27 cellular contexts compared by ENCODE assay signal in the genomic region with DNA sequence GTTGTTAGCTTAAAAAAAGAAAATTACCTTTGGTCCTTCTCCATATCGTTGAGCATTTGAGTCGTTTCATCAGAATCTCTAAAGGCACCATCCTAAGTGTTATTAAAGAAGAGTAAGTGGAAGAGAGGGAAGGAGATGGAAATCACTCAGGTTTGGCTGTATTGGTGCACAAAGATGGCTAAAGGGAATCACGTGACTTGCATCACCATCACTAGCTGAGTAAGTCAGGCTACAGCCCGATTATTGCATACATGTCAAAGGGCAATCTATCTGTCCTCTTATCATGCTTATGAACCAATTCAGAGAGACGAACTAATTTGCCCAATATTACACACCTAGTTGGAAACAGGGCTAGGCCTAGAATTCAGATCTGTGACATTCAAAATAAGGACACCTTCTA.
"Had no signal": no experiment of that assay in that cellular context is flagged by ENCODE, and none has a peak within 500 bp of the region (broad histone marks: within the 10 kb centered on the region; RNA-seq: fewer than 3 reads in every experiment).

No MANE protein-coding gene starts in this region.

- H3K36me3 ChIP-seq: colonic mucosa, esophagus squamous epithelium, gastrocnemius medialis, heart right ventricle, left lung, lower lobe of right lung had no signal

- H3K9me3 ChIP-seq: colonic mucosa, esophagus squamous epithelium, gastrocnemius medialis, heart right ventricle, left lung, lower lobe of right lung, mucosa of descending colon had no signal

- H3K4me1 Mint-ChIP-seq: endodermal cell, naive B cell had no signal

- H3K4me3 Mint-ChIP-seq: dendritic cell treated with granulocyte-macrophage colony-stimulating factor and Interleukin-4, amounts not matched to agents 40 ng/mL and 50 ng/mL, for 4 days; effector memory CD8-positive, alpha-beta T cell; endodermal cell; mesothelial cell of epicardium; naive B cell had no signal

- DNase-seq: colonic mucosa; cortex of kidney; effector CD8-positive, alpha-beta T cell; effector memory CD8-positive, alpha-beta T cell; endodermal cell; erythroblast; esophagus squamous epithelium; foreskin fibroblast; foreskin melanocyte; gastrocnemius medialis; glutamatergic neuron; heart right ventricle; hippocampal formation; left cardiac atrium; left lung; left ventricle myocardium superior; lower lobe of right lung; mesenchymal stem cell; mucosa of descending colon; naive B cell had no signal

- H3K4me3 ChIP-seq: colonic mucosa, esophagus squamous epithelium, gastrocnemius medialis, heart right ventricle, left lung, lower lobe of right lung, mucosa of descending colon had no signal

- H3K36me3 Mint-ChIP-seq: naive B cell had no signal

- H3K27me3 ChIP-seq: colonic mucosa, esophagus squamous epithelium, gastrocnemius medialis, left lung had no signal

- FAIRE-seq: endometrium, islet of Langerhans, keratinocyte had no signal

- H3K27ac ChIP-seq: colonic mucosa, epithelial cell of prostate, esophagus squamous epithelium, gastrocnemius medialis, heart right ventricle, left lung, lower lobe of right lung had no signal

- H3K9me3 Mint-ChIP-seq: dendritic cell treated with granulocyte-macrophage colony-stimulating factor and Interleukin-4, amounts not matched to agents 40 ng/mL and 50 ng/mL, for 4 days; effector memory CD8-positive, alpha-beta T cell; naive B cell had no signal

- ATAC-seq: effector memory CD8-positive, alpha-beta T cell; esophagus mucosa; gastrocnemius medialis; heart right ventricle; left cardiac atrium; left lung; left ventricle myocardium superior; lower lobe of right lung; mucosa of descending colon had no signal

- H3K27ac Mint-ChIP-seq: dendritic cell treated with granulocyte-macrophage colony-stimulating factor and Interleukin-4, amounts not matched to agents 40 ng/mL and 50 ng/mL, for 4 days; effector memory CD8-positive, alpha-beta T cell; endodermal cell; mesothelial cell of epicardium; naive B cell had no signal

- H3K4me1 ChIP-seq: colonic mucosa, esophagus squamous epithelium, gastrocnemius medialis, heart right ventricle, left lung, lower lobe of right lung had no signal
